20 cellular contexts compared by ENCODE assay signal in genomic region chr7:82156168-82156567, GRCh38.
DNase-seq lines count a peak whose midpoint lies in the region; ATAC-seq, FAIRE-seq and TF ChIP-seq lines count a peak whose summit lies in the region.
"Had no signal": no experiment of that assay in that cellular context is flagged by ENCODE, and none has a peak within 500 bp of the region (broad histone marks: within the 10 kb centered on the region; RNA-seq: fewer than 3 reads in every experiment).

No MANE protein-coding gene starts in this region.

- peak; percentile 62 for DNase-seq in NCI-H510A treated with DMSO at 0.1 percent for 48 hours (lab: John Stamatoyannopoulos, UW)
- no peak for DNase-seq in NCI-H510A (lab: John Stamatoyannopoulos, UW)
- DNase-seq in NCI-H2107 treated with DMSO at 0.1 percent for 48 hours (lab: John Stamatoyannopoulos, UW; ENCODE audit: unreplicated experiment) = peak; percentile 90
- no peak for DNase-seq in SK-N-MC (ENCODE audit: low read depth, low spot score)
- DNase-seq in neural progenitor cell (ENCODE audit: low spot score) = peak; percentile 78
- DNase-seq in D721Med (ENCODE audit: insufficient read length, low spot score) = no peak
- DNase-seq: activated CD4-positive, alpha-beta T cell treated with anti-CD3 and anti-CD28 coated beads, Interleukin-2, amount 50 U/mL, for 1 hour; amygdala; caudate nucleus; DMS79 treated with DMSO at 0.1 percent for 48 hours; left lung; NCI-H524 treated with DMSO at 0.1 percent for 48 hours; retina; stimulated activated naive CD4-positive, alpha-beta T cell treated with Interleukin-2 at 50 U/mL for 16 hours; trophoblast cell had no signal

- peaks cover 26% of the 10 kb centered on the region for H3K4me1 Mint-ChIP-seq in neural progenitor cell
- H3K4me1 Mint-ChIP-seq in stimulated activated memory B cell treated with anti-CD40 and anti-IgM and Interleukin-4, amounts not matched to agents 10 μg/mL and 1 μg/mL and 100 μg/mL, for 72 hours = no peaks in the 10 kb centered on the region

- no peak overlapping the region for H2AFZ ChIP-seq in neural progenitor cell (replicated peaks)

- H3K9me3 ChIP-seq in SK-N-MC (ENCODE audit: low read depth, low read length) = no peaks in the 10 kb centered on the region
- H3K9me3 ChIP-seq in neural progenitor cell (ENCODE audit: low read depth) = no peaks in the 10 kb centered on the region
- H3K9me3 ChIP-seq: left lung had no signal

- H3K4me3 Mint-ChIP-seq in neural progenitor cell = no peak overlapping the region
- H3K4me3 Mint-ChIP-seq in stimulated activated memory B cell treated with anti-CD40 and anti-IgM and Interleukin-4, amounts not matched to agents 10 μg/mL and 1 μg/mL and 100 μg/mL, for 72 hours = no peak overlapping the region

- H3K4me3 ChIP-seq in SK-N-MC (0 out of 2 replicates have a peak overlapping the region, but pooled peaks have one; percentile 16), neural progenitor cell (no peak overlapping the region)
- H3K4me3 ChIP-seq: left lung had no signal

- no peaks in the 10 kb centered on the region for H3K27me3 Mint-ChIP-seq in neural progenitor cell (ENCODE audit: insufficient read depth, low read depth)
- no peaks in the 10 kb centered on the region for H3K27me3 Mint-ChIP-seq in stimulated activated memory B cell treated with anti-CD40 and anti-IgM and Interleukin-4, amounts not matched to agents 10 μg/mL and 1 μg/mL and 100 μg/mL, for 72 hours

- H3K27me3 ChIP-seq in neural progenitor cell = no peaks in the 10 kb centered on the region
- H3K27me3 ChIP-seq: left lung had no signal

- FAIRE-seq in D721Med (lab: Jason Lieb, UNC) = no peak
- FAIRE-seq: HepG2 had no signal

- no peak for ATAC-seq in stimulated activated memory B cell treated with anti-CD40 and anti-IgM and Interleukin-4, amounts not matched to agents 10 μg/mL and 1 μg/mL and 100 μg/mL, for 72 hours
- no peak for ATAC-seq in GM21717 (IDR thresholded peaks at IDR 0.05; ENCODE audit: unreplicated experiment)
- ATAC-seq: esophagus mucosa, HepG2, left lung had no signal

- no peaks in the 10 kb centered on the region for H4K20me1 ChIP-seq in neural progenitor cell (ENCODE audit: low read depth)

- peaks cover 47% of the 10 kb centered on the region for H3K4me1 ChIP-seq in neural progenitor cell
- H3K4me1 ChIP-seq: left lung had no signal

- H3K36me3 ChIP-seq in SK-N-MC (ENCODE audit: insufficient read depth, low read length) (no peaks in the 10 kb centered on the region), neural progenitor cell (no peaks in the 10 kb centered on the region)
- H3K36me3 ChIP-seq: left lung had no signal

- H3K9ac ChIP-seq in SK-N-MC (ENCODE audit: insufficient read length) (no peak overlapping the region), neural progenitor cell (no peak overlapping the region)

- TF ChIP-seq CTCF in neural progenitor cell (IDR thresholded peaks at IDR 0.05) (no peak), D721Med (IDR thresholded peaks at IDR 0.05; ENCODE audit: insufficient read depth, missing control alignments) (no peak)

- no peaks in the 10 kb centered on the region for H3K36me3 Mint-ChIP-seq in neural progenitor cell
- H3K36me3 Mint-ChIP-seq in stimulated activated memory B cell treated with anti-CD40 and anti-IgM and Interleukin-4, amounts not matched to agents 10 μg/mL and 1 μg/mL and 100 μg/mL, for 72 hours = no peaks in the 10 kb centered on the region

- peak overlapping the region; percentile 61 for H3K4me2 ChIP-seq in neural progenitor cell

- H3K9me3 Mint-ChIP-seq in neural progenitor cell = peaks cover 5% of the 10 kb centered on the region
- no peaks in the 10 kb centered on the region for H3K9me3 Mint-ChIP-seq in stimulated activated memory B cell treated with anti-CD40 and anti-IgM and Interleukin-4, amounts not matched to agents 10 μg/mL and 1 μg/mL and 100 μg/mL, for 72 hours

- H3K27ac Mint-ChIP-seq in neural progenitor cell = no peak overlapping the region
- H3K27ac Mint-ChIP-seq in stimulated activated memory B cell treated with anti-CD40 and anti-IgM and Interleukin-4, amounts not matched to agents 10 μg/mL and 1 μg/mL and 100 μg/mL, for 72 hours = no peak overlapping the region

- no peaks in the 10 kb centered on the region for H3K79me2 ChIP-seq in neural progenitor cell (ENCODE audit: low read depth)

- H3K27ac ChIP-seq in SK-N-MC (no peak overlapping the region), neural progenitor cell (no peak overlapping the region)
- H3K27ac ChIP-seq: C4-2B, left lung had no signal

- no peaks in the 10 kb centered on the region for H3F3A ChIP-seq in neural progenitor cell (ENCODE audit: low read depth)

Comparison
In these comparisons a context has a peak if more than half of its experiments do, and no peak if none do; other contexts are left out.
1. DNase-seq: peak in NCI-H510A treated with DMSO at 0.1 percent for 48 hours (single experiment), NCI-H2107 treated with DMSO at 0.1 percent for 48 hours (single experiment) and neural progenitor cell (single experiment); none in NCI-H510A (single experiment), SK-N-MC (single experiment) and D721Med (single experiment).